21 cellular contexts compared by ENCODE assay signal in genomic region chr11:2920343-2920742, GRCh38. TPM values are rescaled to one million over a fixed set of nuclear protein-coding genes. Genes with fewer than 3 reads are reported as not detected.
DNase-seq lines count a peak whose midpoint lies in the region; ATAC-seq, FAIRE-seq and TF ChIP-seq lines count a peak whose summit lies in the region.
"Had no signal": no experiment of that assay in that cellular context is flagged by ENCODE, and none has a peak within 500 bp of the region (broad histone marks: within the 10 kb centered on the region; RNA-seq: fewer than 3 reads in every experiment).

No MANE protein-coding gene starts in this region.

- H3K4me1 Mint-ChIP-seq in neural progenitor cell (no peaks in the 10 kb centered on the region), H9 (no peaks in the 10 kb centered on the region)
- H3K4me1 Mint-ChIP-seq in naive thymus-derived CD4-positive, alpha-beta T cell = no peaks in the 10 kb centered on the region
- H3K4me1 Mint-ChIP-seq: CD8-positive, alpha-beta memory T cell; GM23338 had no signal

- H3K27ac Mint-ChIP-seq in neural progenitor cell (peak overlapping the region; percentile 74), H9 (peak overlapping the region in 1 of 3 experiments; percentile 59; a peak in 1 of 7 replicates)
- H3K27ac Mint-ChIP-seq in naive thymus-derived CD4-positive, alpha-beta T cell = no peak overlapping the region
- H3K27ac Mint-ChIP-seq: GM23338, HFFc6 had no signal

- no peak overlapping the region for H4K8ac ChIP-seq in H9 (replicated peaks; ENCODE audit: insufficient read length, low read depth, low read length)

- H3K36me3 Mint-ChIP-seq in neural progenitor cell (no peaks in the 10 kb centered on the region), H9 (ENCODE audit: insufficient read depth in 1 of 3, low read depth in 3 of 3) (no peaks in the 10 kb centered on the region; a peak in 1 of 7 replicates)
- no peaks in the 10 kb centered on the region for H3K36me3 Mint-ChIP-seq in naive thymus-derived CD4-positive, alpha-beta T cell
- H3K36me3 Mint-ChIP-seq: CD4-positive, CD25-positive, alpha-beta regulatory T cell; CD8-positive, alpha-beta memory T cell had no signal

- H3K27me3 Mint-ChIP-seq in neural progenitor cell (ENCODE audit: insufficient read depth, low read depth) = no peaks in the 10 kb centered on the region
- no peaks in the 10 kb centered on the region; the same call in 1 of the 2 replicates for H3K27me3 Mint-ChIP-seq in H9 (ENCODE audit: low read depth)
- no peaks in the 10 kb centered on the region for H3K27me3 Mint-ChIP-seq in naive thymus-derived CD4-positive, alpha-beta T cell
- H3K27me3 Mint-ChIP-seq: CD4-positive, CD25-positive, alpha-beta regulatory T cell had no signal

- H3K56ac ChIP-seq in H9 (ENCODE audit: insufficient read length, low read depth, low read length) = no peak overlapping the region

- no peaks in the 10 kb centered on the region for H3K79me1 ChIP-seq in H9 (ENCODE audit: insufficient read depth, low read depth, low read length, poor library complexity, severe bottlenecking)

- no peak overlapping the region for H2AK5ac ChIP-seq in H9 (ENCODE audit: insufficient read length, low read length)

- H3K4me3 Mint-ChIP-seq in neural progenitor cell (no peak overlapping the region), H9 (no peak overlapping the region)
- no peak overlapping the region for H3K4me3 Mint-ChIP-seq in naive thymus-derived CD4-positive, alpha-beta T cell
- H3K4me3 Mint-ChIP-seq: CD4-positive, CD25-positive, alpha-beta regulatory T cell; CD8-positive, alpha-beta memory T cell; GM23338; HFFc6 had no signal

- H3K4me2 ChIP-seq in BLaER1 treated with 17β-estradiol and CSF1 and Interleukin-3, amounts not matched to agents 10 nM and 100 nM = peak overlapping the region in 10 of 11 experiments; percentile 56 to 100 (median 78); a peak in 18 of 22 replicates
- H3K4me2 ChIP-seq in K562 (ENCODE audit: insufficient read depth, low read length) (no peak overlapping the region), neural progenitor cell (no peak overlapping the region), H9 (ENCODE audit: insufficient read depth, insufficient read length, low read length) (no peak overlapping the region)
- H3K4me2 ChIP-seq: GM23338 had no signal

- no peaks in the 10 kb centered on the region for H3K9me1 ChIP-seq in K562 (ENCODE audit: control insufficient read depth, insufficient read depth, low read length)

- TF ChIP-seq EP300 in K562 (IDR thresholded peaks at IDR 0.05; ENCODE audit: low read length) = no peak

- no peak overlapping the region for H3T11ph ChIP-seq in H9 (ENCODE audit: low read length)

- no peak overlapping the region for H2BK12ac ChIP-seq in H9 (ENCODE audit: insufficient read length, low read depth, low read length)

- intact Hi-C loops in left ventricle myocardium inferior (cut with micrococcal nuclease) = no loop called here
- intact Hi-C loops in K562 (cut with micrococcal nuclease) = no loop called here
- intact Hi-C loops in naive thymus-derived CD4-positive, alpha-beta T cell (cut with micrococcal nuclease) = no loop called here

- no peak overlapping the region for H3K4ac ChIP-seq in H9 (ENCODE audit: low read depth, low read length)

- no peak for TF ChIP-seq RAD21 in K562 (CRISPR knock-in tag; conservative IDR thresholded peaks at IDR 0.05 in 1 of 2, IDR thresholded peaks at IDR 0.05 in 1 of 2)

- H3K27ac ChIP-seq in right atrium auricular region (peak overlapping the region; percentile 59 to 64), left ventricle myocardium inferior (replicated peaks) (no peak overlapping the region), K562 (ENCODE audit: extremely low read depth, low read depth, low read length) (no peak overlapping the region), neural progenitor cell (no peak overlapping the region), H9 (ENCODE audit: insufficient read length, low read depth, low read length) (no peak overlapping the region)
- H3K27ac ChIP-seq in BLaER1 treated with 17β-estradiol and CSF1 and Interleukin-3, amounts not matched to agents 10 nM and 100 nM = peak overlapping the region in 3 of 11 experiments; percentile 25 to 45 (median 30); a peak in 3 of 22 replicates
- H3K27ac ChIP-seq in naive thymus-derived CD4-positive, alpha-beta T cell (ENCODE audit: low read depth, low read length) = no peak overlapping the region
- H3K27ac ChIP-seq: HL-60 had no signal

- H3K14ac ChIP-seq in H9 (ENCODE audit: insufficient read depth, low read length) = no peak overlapping the region

- peak overlapping the region in 5 of 11 experiments; percentile 24 to 59 (median 32); a peak in 8 of 22 replicates for H3K9ac ChIP-seq in BLaER1 treated with 17β-estradiol and CSF1 and Interleukin-3, amounts not matched to agents 10 nM and 100 nM
- H3K9ac ChIP-seq in K562 (ENCODE audit: insufficient read depth in 1 of 2, low read depth in 2 of 2, low read length in 2 of 2) (peak overlapping the region in 1 of 2 experiments; percentile 76; a peak in 2 of 4 replicates), neural progenitor cell (no peak overlapping the region), H9 (ENCODE audit: extremely low read depth, insufficient read length, low read length) (no peak overlapping the region)

- H4K20me1 ChIP-seq in BLaER1 treated with 17β-estradiol and CSF1 and Interleukin-3, amounts not matched to agents 10 nM and 100 nM = peaks cover 0 to 62% (median 0%) of the 10 kb centered on the region in 11 experiments; a peak in 6 of 22 replicates
- H4K20me1 ChIP-seq in K562 (replicated peaks; ENCODE audit: control insufficient read depth, insufficient read depth, low read length) = no peaks in the 10 kb centered on the region
- H4K20me1 ChIP-seq in neural progenitor cell (ENCODE audit: low read depth) = no peaks in the 10 kb centered on the region
- no peaks in the 10 kb centered on the region for H4K20me1 ChIP-seq in H9 (ENCODE audit: control insufficient read depth, insufficient read depth, insufficient read length)

- H3K23ac ChIP-seq in H9 (ENCODE audit: insufficient read length, low read depth, low read length) = no peak overlapping the region

- no peak overlapping the region for H2BK5ac ChIP-seq in H9 (ENCODE audit: insufficient read length, low read length)

- H2AFZ ChIP-seq in K562 (ENCODE audit: low read depth, low read length) (no peak overlapping the region), neural progenitor cell (replicated peaks) (no peak overlapping the region), H9 (ENCODE audit: low read length) (no peak overlapping the region)
- H2AFZ ChIP-seq: GM23338 had no signal

- H2BK120ac ChIP-seq in H9 (ENCODE audit: low read depth, low read length, poor library complexity, severe bottlenecking) = no peak overlapping the region

- in situ Hi-C loops in K562 (cut with MboI) = no loop called here

- no TSS peak for BruUV-seq in K562 (replicated peaks; lab: Mats Ljungman, UMichigan)

- H3K9me3 ChIP-seq in right atrium auricular region = no peaks in the 10 kb centered on the region
- H3K9me3 ChIP-seq in left ventricle myocardium inferior (replicated peaks) = no peaks in the 10 kb centered on the region
- H3K9me3 ChIP-seq in BLaER1 treated with 17β-estradiol and CSF1 and Interleukin-3, amounts not matched to agents 10 nM and 100 nM (replicated peaks in 1 of 11) = no peaks in the 10 kb centered on the region
- H3K9me3 ChIP-seq in K562 (replicated peaks; ENCODE audit: control insufficient read depth, insufficient read depth, low read depth, low read length) = no peaks in the 10 kb centered on the region
- no peaks in the 10 kb centered on the region for H3K9me3 ChIP-seq in neural progenitor cell (ENCODE audit: low read depth)
- H3K9me3 ChIP-seq in H9 (ENCODE audit: control insufficient read depth, low read depth, low read length) = no peaks in the 10 kb centered on the region
- no peaks in the 10 kb centered on the region for H3K9me3 ChIP-seq in naive thymus-derived CD4-positive, alpha-beta T cell (ENCODE audit: control insufficient read depth in 2 of 3, low read length in 3 of 3)

- TF ChIP-seq CTCF in right atrium auricular region (IDR thresholded peaks at IDR 0.05) (no peak), left ventricle myocardium inferior (IDR thresholded peaks at IDR 0.05; ENCODE audit: borderline replicate concordance) (no peak), K562 (IDR thresholded peaks at IDR 0.05 in 2 of 3, conservative IDR thresholded peaks at IDR 0.05 in 1 of 3; ENCODE audit: insufficient read depth in 2 of 3, low read depth in 1 of 3, low read length in 3 of 3) (no peak), neural progenitor cell (IDR thresholded peaks at IDR 0.05) (no peak), H9 (conservative IDR thresholded peaks at IDR 0.05) (no peak)

- H3K4me3 ChIP-seq in right atrium auricular region (no peak overlapping the region), left ventricle myocardium inferior (no peak overlapping the region), K562 (peak overlapping the region; percentile 13; the same call in 1 of the 2 replicates), neural progenitor cell (no peak overlapping the region)
- H3K4me3 ChIP-seq in BLaER1 treated with 17β-estradiol and CSF1 and Interleukin-3, amounts not matched to agents 10 nM and 100 nM = no peak overlapping the region; a peak in 1 of 20 replicates
- H3K4me3 ChIP-seq in naive thymus-derived CD4-positive, alpha-beta T cell (ENCODE audit: low read length) = no peak overlapping the region
- H3K4me3 ChIP-seq: GM23338 had no signal

- H3K79me2 ChIP-seq in K562 (ENCODE audit: control insufficient read depth, insufficient read depth, low read length) (no peaks in the 10 kb centered on the region), neural progenitor cell (ENCODE audit: low read depth) (no peaks in the 10 kb centered on the region), H9 (ENCODE audit: insufficient read depth, low read length) (no peaks in the 10 kb centered on the region)

- no peaks in the 10 kb centered on the region for H3K23me2 ChIP-seq in H9 (ENCODE audit: insufficient read length, low read depth, low read length, poor library complexity, severe bottlenecking)

- no peaks in the 10 kb centered on the region for H3F3A ChIP-seq in neural progenitor cell (ENCODE audit: low read depth)

- FAIRE-seq in K562 (lab: Jason Lieb, UNC) = no peak
- FAIRE-seq: G401.6, GM12891, H54 had no signal

- no peak overlapping the region for H2BK15ac ChIP-seq in H9 (ENCODE audit: low read depth, low read length)

- H3K18ac ChIP-seq in H9 (ENCODE audit: insufficient read length, low read depth, low read length) = no peak overlapping the region

- DNase-seq in right atrium auricular region (ENCODE audit: low spot score) = no peak
- no peak for DNase-seq in left ventricle myocardium inferior
- DNase-seq in K562 (ENCODE audit: extremely low read depth in 1 of 4, low spot score in 3 of 4) = no peak
- DNase-seq in neural progenitor cell (ENCODE audit: low spot score) = no peak
- DNase-seq in activated gamma-delta T cell treated with Interleukin-2 at 50 U/mL for 16 hours = no peak
- no peak for DNase-seq in H9
- DNase-seq in naive thymus-derived CD4-positive, alpha-beta T cell = no peak
- DNase-seq: 8988T; C1 segment of cervical spinal cord; CD4-positive, CD25-positive, alpha-beta regulatory T cell; CD8-positive, alpha-beta memory T cell; COR-L47; HFFc6; IMR-90 had no signal

- POLR2A ChIA-PET in K562 (lab: Yijun Ruan, JAX) = interaction anchor here (1.3 to 2.3 kb wide), 2 partner anchors 9 kb away, joined by 6 to 12 read pairs; partner anchors contain the start of gene PHLDA2
- POLR2A ChIA-PET in naive thymus-derived CD4-positive, alpha-beta T cell (lab: Charles Lee) = interaction anchor here (0.5 kb wide), 1 partner anchor 442 kb away, joined by 3 read pairs; no protein-coding TSS in a partner anchor

- H3K4me1 ChIP-seq in right atrium auricular region = peaks cover 0 to 31% of the 10 kb centered on the region in 2 donors
- peaks cover 8% of the 10 kb centered on the region for H3K4me1 ChIP-seq in left ventricle myocardium inferior
- H3K4me1 ChIP-seq in BLaER1 treated with 17β-estradiol and CSF1 and Interleukin-3, amounts not matched to agents 10 nM and 100 nM = peaks cover 11 to 84% (median 66%) of the 10 kb centered on the region in 10 experiments; a peak in 19 of 20 replicates
- H3K4me1 ChIP-seq in K562 (replicated peaks in 1 of 2; ENCODE audit: control insufficient read depth in 2 of 2, insufficient read depth in 2 of 2, low read length in 2 of 2) = peaks cover 0 to 65% of the 10 kb centered on the region in 2 experiments; a peak in 2 of 5 replicates
- H3K4me1 ChIP-seq in neural progenitor cell = no peaks in the 10 kb centered on the region
- H3K4me1 ChIP-seq in H9 (ENCODE audit: insufficient read depth, low read length) = no peaks in the 10 kb centered on the region
- no peaks in the 10 kb centered on the region for H3K4me1 ChIP-seq in naive thymus-derived CD4-positive, alpha-beta T cell (ENCODE audit: control insufficient read depth in 2 of 2, insufficient read depth in 2 of 2, low read length in 2 of 2)

- TF ChIP-seq POLR2A in K562 (conservative IDR thresholded peaks at IDR 0.05) = no peak

- no peak overlapping the region for H2BK20ac ChIP-seq in H9 (ENCODE audit: low read depth, low read length, poor library complexity, severe bottlenecking)

- H3K27me3 ChIP-seq in right atrium auricular region (no peaks in the 10 kb centered on the region), left ventricle myocardium inferior (ENCODE audit: low read depth) (peaks cover 25% of the 10 kb centered on the region), K562 (ENCODE audit: control insufficient read depth in 2 of 2, insufficient read depth in 2 of 2, low read length in 2 of 2) (no peaks in the 10 kb centered on the region), neural progenitor cell (no peaks in the 10 kb centered on the region), H9 (ENCODE audit: insufficient read depth, low read length) (no peaks in the 10 kb centered on the region)
- peaks cover 0 to 4% (median 0%) of the 10 kb centered on the region in 11 experiments; a peak in 1 of 22 replicates for H3K27me3 ChIP-seq in BLaER1 treated with 17β-estradiol and CSF1 and Interleukin-3, amounts not matched to agents 10 nM and 100 nM
- H3K27me3 ChIP-seq in naive thymus-derived CD4-positive, alpha-beta T cell (ENCODE audit: control insufficient read depth in 2 of 2, insufficient read depth in 2 of 2, low read length in 2 of 2) = no peaks in the 10 kb centered on the region

- H3K36me3 ChIP-seq in right atrium auricular region (no peaks in the 10 kb centered on the region), left ventricle myocardium inferior (no peaks in the 10 kb centered on the region), K562 (ENCODE audit: control insufficient read depth, insufficient read depth, low read length) (no peaks in the 10 kb centered on the region), neural progenitor cell (no peaks in the 10 kb centered on the region)
- H3K36me3 ChIP-seq in BLaER1 treated with 17β-estradiol and CSF1 and Interleukin-3, amounts not matched to agents 10 nM and 100 nM = no peaks in the 10 kb centered on the region; a peak in 1 of 22 replicates
- H3K36me3 ChIP-seq in naive thymus-derived CD4-positive, alpha-beta T cell (ENCODE audit: control insufficient read depth in 2 of 3, insufficient read depth in 3 of 3, low read length in 3 of 3) = no peaks in the 10 kb centered on the region

- 68% methylated on average over 5 of the region's 12 CpGs for WGBS in K562 (ENCODE audit: insufficient coverage, low coverage, missing lambda C conversion rate)
- WGBS in H9 (ENCODE audit: extremely low coverage, insufficient read length, low lambda C conversion rate) = no CpG with 5 or more reads among the region's 12 CpGs

- ATAC-seq in K562 = no peak
- no peak for ATAC-seq in naive thymus-derived CD4-positive, alpha-beta T cell
- ATAC-seq: GM23338, HCT116 had no signal

- no peak overlapping the region for H4K91ac ChIP-seq in H9 (ENCODE audit: insufficient read length, low read depth, low read length)

- CTCF ChIA-PET in K562 (lab: Yijun Ruan, JAX; ENCODE audit: low intra/inter-chr PET ratio) = no interaction called here
- CTCF ChIA-PET in naive thymus-derived CD4-positive, alpha-beta T cell (lab: Charles Lee) = no interaction called here

- H4K5ac ChIP-seq in H9 (ENCODE audit: insufficient read length, low read depth, low read length) = no peak overlapping the region

- H3K9me3 Mint-ChIP-seq in neural progenitor cell (no peaks in the 10 kb centered on the region), H9 (no peaks in the 10 kb centered on the region)
- no peaks in the 10 kb centered on the region for H3K9me3 Mint-ChIP-seq in naive thymus-derived CD4-positive, alpha-beta T cell
- H3K9me3 Mint-ChIP-seq: CD4-positive, CD25-positive, alpha-beta regulatory T cell; CD8-positive, alpha-beta memory T cell; GM23338; HFFc6 had no signal

RNA-seq across cellular contexts. Expression of gene PHLDA2, which starts 8.9 kb away (rescaled TPM):
- total RNA-seq in right atrium auricular region (1 to 10 TPM; 1.8 to 2.6 TPM), left ventricle myocardium inferior (not detected), K562 (2014; rRNA removed) (14.8 and 26.2 TPM in 2 replicates), K562 (2014; rRNA removed; fragmentation: Illumina TruSeq; extraction: Trizol) (0.70 and 0.76 TPM in 2 replicates), K562 (2015; rRNA removed; fragmentation: Illumina TruSeq; extraction: Trizol) (5.7 and 6.3 TPM in 2 replicates), K562 (2021) (42.4 and 43.2 TPM in 2 replicates), neural progenitor cell (ENCODE audit: low replicate concordance) (not detected in 2 replicates), H9 (2021) (41.5 and 42.8 TPM in 2 replicates)
- 3.2 and 7.8 TPM in 2 replicates for total RNA-seq in K562 (2011; cell fraction: chromatin; rRNA removed; ENCODE audit: low replicate concordance)
- 13.6 and 14.7 TPM in 2 replicates for total RNA-seq in K562 (2011; cell fraction: nucleolus; rRNA removed)
- 5.4 and 5.7 TPM in 2 replicates for total RNA-seq in K562 (2011; cell fraction: nucleoplasm; rRNA removed)
- polyA plus RNA-seq in K562 (2011; rRNA removed) (4.7 and 4.9 TPM in 2 replicates), K562 (2014; fragmentation: Illumina TruSeq; extraction: Trizol) (4.0 and 24.8 TPM in 2 replicates), K562 (2014; fragmentation: Nextera tagmentation; extraction: Ambion mirVana) (under 1 TPM; 0.43 to 0.87 TPM), K562 (2014; rRNA removed) (33.6 and 37.8 TPM in 2 replicates)
- polyA plus RNA-seq in K562 (2011; cell fraction: cytosol; rRNA removed) = 19.3 and 101 TPM in 2 replicates
- polyA plus RNA-seq in K562 (2011; cell fraction: nucleus; rRNA removed) = 10.5 and 21.0 TPM in 2 replicates
- 26.8 and 31.0 TPM in 2 replicates for polyA plus RNA-seq in K562 (2012)
- 0.84 and 1.1 TPM in 2 replicates for polyA minus RNA-seq in K562 (2011; rRNA and poly(A)+ RNA removed)
- 14.8 and 27.2 TPM in 2 replicates for polyA minus RNA-seq in K562 (2011; cell fraction: cytosol; rRNA and poly(A)+ RNA removed)
- 11.8 and 14.1 TPM in 2 replicates for polyA minus RNA-seq in K562 (2011; cell fraction: nucleus; rRNA and poly(A)+ RNA removed)
- total RNA-seq in naive thymus-derived CD4-positive, alpha-beta T cell = 1 to 10 TPM in 3 of 5 experiments, not detected in 2; 2.5 to 7.9 (median 4.5) TPM
- not detected for polyA plus RNA-seq in naive thymus-derived CD4-positive, alpha-beta T cell

RNA-seq across cellular contexts. Expression of gene CDKN1C, which starts 34.8 kb away (rescaled TPM):
- total RNA-seq in right atrium auricular region = 10 to 100 TPM; 17.2 to 28.7 TPM
- 33.0 TPM for total RNA-seq in left ventricle myocardium inferior
- 7.1 and 13.9 TPM in 2 replicates for total RNA-seq in K562 (2011; cell fraction: chromatin; rRNA removed; ENCODE audit: low replicate concordance)
- total RNA-seq in K562 (2011; cell fraction: nucleolus; rRNA removed) = 20.5 and 24.5 TPM in 2 replicates
- 10.9 and 11.1 TPM in 2 replicates for total RNA-seq in K562 (2011; cell fraction: nucleoplasm; rRNA removed)
- total RNA-seq in K562 (2014; rRNA removed) = 19.2 and 23.5 TPM in 2 replicates
- total RNA-seq in K562 (2014; rRNA removed; fragmentation: Illumina TruSeq; extraction: Trizol) = 3.5 and 4.0 TPM in 2 replicates
- 2.8 and 3.5 TPM in 2 replicates for total RNA-seq in K562 (2015; rRNA removed; fragmentation: Illumina TruSeq; extraction: Trizol)
- 21.1 and 21.9 TPM in 2 replicates for total RNA-seq in K562 (2021)
- polyA plus RNA-seq in K562 (2011; rRNA removed) = 9.2 and 17.4 TPM in 2 replicates
- 12.9 and 29.1 TPM in 2 replicates for polyA plus RNA-seq in K562 (2011; cell fraction: cytosol; rRNA removed)
- polyA plus RNA-seq in K562 (2011; cell fraction: nucleus; rRNA removed) = 25.4 and 25.7 TPM in 2 replicates
- polyA plus RNA-seq in K562 (2012) = 10.9 and 13.2 TPM in 2 replicates
- polyA plus RNA-seq in K562 (2014; fragmentation: Illumina TruSeq; extraction: Trizol) = 3.9 and 5.2 TPM in 2 replicates
- polyA plus RNA-seq in K562 (2014; fragmentation: Nextera tagmentation; extraction: Ambion mirVana) = 10 to 100 TPM in 1 of 2 experiments, 1 to 10 TPM in 1; 9.3 to 18.7 TPM
- 11.0 and 13.0 TPM in 2 replicates for polyA plus RNA-seq in K562 (2014; rRNA removed)
- polyA minus RNA-seq in K562 (2011; rRNA and poly(A)+ RNA removed) = 4.8 and 6.4 TPM in 2 replicates
- 11.8 and 22.5 TPM in 2 replicates for polyA minus RNA-seq in K562 (2011; cell fraction: cytosol; rRNA and poly(A)+ RNA removed)
- polyA minus RNA-seq in K562 (2011; cell fraction: nucleus; rRNA and poly(A)+ RNA removed) = 7.5 and 8.9 TPM in 2 replicates
- 47.8 and 49.3 TPM in 2 replicates for total RNA-seq in neural progenitor cell (ENCODE audit: low replicate concordance)
- 15.4 and 17.8 TPM in 2 replicates for total RNA-seq in H9 (2021)
- total RNA-seq in naive thymus-derived CD4-positive, alpha-beta T cell = 10 to 100 TPM in 1 of 5 experiments, 1 to 10 TPM in 3, under 1 TPM in 1; 0.53 to 36.0 (median 6.0) TPM
- polyA plus RNA-seq in naive thymus-derived CD4-positive, alpha-beta T cell = under 1 TPM; 0.35 to 0.94 TPM

Comparison
In these comparisons a context has a peak if more than half of its experiments do, and no peak if none do; other contexts are left out.
1. H3K27ac ChIP-seq: peak in right atrium auricular region (2 of 2); none in left ventricle myocardium inferior (single experiment), K562 (single experiment), neural progenitor cell (single experiment), H9 (single experiment) and naive thymus-derived CD4-positive, alpha-beta T cell (single experiment).
2. H3K4me2 ChIP-seq: peak in BLaER1 treated with 17β-estradiol and CSF1 and Interleukin-3, amounts not matched to agents 10 nM and 100 nM (10 of 11); none in K562 (single experiment), neural progenitor cell (single experiment) and H9 (single experiment).